8 cellular contexts compared by ENCODE assay signal in genomic region chr10:133356549-133356948, GRCh38. TPM values are rescaled to one million over a fixed set of nuclear protein-coding genes. Genes with fewer than 3 reads are reported as not detected.
DNase-seq lines count a peak whose midpoint lies in the region; ATAC-seq and TF ChIP-seq lines count a peak whose summit lies in the region.

No MANE protein-coding gene starts in this region.

- no peak overlapping the region for H2BK5ac ChIP-seq in mesenchymal stem cell (ENCODE audit: low read depth, low read length, poor library complexity, severe bottlenecking)

- H3K18ac ChIP-seq in mesenchymal stem cell (ENCODE audit: low read depth in 1 of 2, low read length in 2 of 2), result peak overlapping the region; percentile 37 to 95

- BruUV-seq in HCT116 (replicated peaks; lab: Mats Ljungman, UMichigan), result TSS peak; percentile 28

- DNase-seq in HCT116 (ENCODE audit: low read depth, low spot score) (no peak), breast epithelium (ENCODE audit: low spot score in 2 of 2) (no peak), mesenchymal stem cell (no peak), NCI-H2029 treated with DMSO at 0.1 percent for 48 hours (lab: John Stamatoyannopoulos, UW) (no peak), NCI-H146 treated with DMSO at 0.1 percent for 48 hours (lab: John Stamatoyannopoulos, UW; ENCODE audit: unreplicated experiment) (no peak), cerebellar cortex (ENCODE audit: low spot score) (no peak)

- CTCF ChIA-PET in HCT116 (lab: Charles Lee), result no interaction called here

- TF ChIP-seq POLR2A in HCT116 (IDR thresholded peaks at IDR 0.05; ENCODE audit: borderline replicate concordance, extremely low read depth, insufficient read depth, insufficient read length), result no peak
- no peak for TF ChIP-seq POLR2A in breast epithelium (IDR thresholded peaks at IDR 0.05)

- H3K4me2 ChIP-seq in HCT116 (ENCODE audit: low read length) (peak overlapping the region; percentile 77), mesenchymal stem cell (ENCODE audit: low read length, poor library complexity, severe bottlenecking) (peak overlapping the region; percentile 91)

- no peak overlapping the region for H2AK5ac ChIP-seq in mesenchymal stem cell (ENCODE audit: low read length, severe bottlenecking)

- TF ChIP-seq CTCF in 22Rv1 (IDR thresholded peaks at IDR 0.05), result no peak
- no peak for TF ChIP-seq CTCF in HCT116 (IDR thresholded peaks at IDR 0.05 in 2 of 3, conservative IDR thresholded peaks at IDR 0.05 in 1 of 3; ENCODE audit: borderline replicate concordance in 1 of 3, insufficient read depth in 1 of 3, low read depth in 2 of 3, low read length in 2 of 3)
- TF ChIP-seq CTCF in breast epithelium (IDR thresholded peaks at IDR 0.05), result no peak

- H3K4me3 ChIP-seq in HCT116 (replicated peaks in 1 of 2; ENCODE audit: low read depth in 1 of 2, low read length in 2 of 2) (peak overlapping the region; percentile 57 to 66), breast epithelium (peak overlapping the region; percentile 67 to 76 (median 72)), mesenchymal stem cell (ENCODE audit: insufficient read depth in 1 of 2, low read depth in 1 of 2, low read length in 2 of 2) (peak overlapping the region; percentile 68)

- no peak overlapping the region for H2BK15ac ChIP-seq in mesenchymal stem cell (ENCODE audit: low read depth, poor library complexity, severe bottlenecking)

- peak overlapping the region in 1 of 2 experiments; percentile 10 for H2BK12ac ChIP-seq in mesenchymal stem cell (ENCODE audit: low read length in 2 of 2)

- H3K4me1 ChIP-seq in HCT116 (ENCODE audit: control insufficient read depth in 1 of 2, insufficient read depth in 2 of 2, low read length in 2 of 2), result peaks cover 3 to 5% of the 10 kb centered on the region in 2 experiments; a peak in 2 of 4 replicates
- H3K4me1 ChIP-seq in breast epithelium, result peaks cover 0 to 4% of the 10 kb centered on the region in 2 donors
- peaks cover 21% of the 10 kb centered on the region for H3K4me1 ChIP-seq in mesenchymal stem cell (ENCODE audit: control insufficient read depth, insufficient read depth, low read depth, low read length)

- H3K36me3 ChIP-seq in HCT116 (ENCODE audit: control insufficient read depth in 1 of 2, insufficient read depth in 2 of 2, low read length in 2 of 2), result no peaks in the 10 kb centered on the region
- H3K36me3 ChIP-seq in breast epithelium, result no peaks in the 10 kb centered on the region
- peaks cover 1 to 28% of the 10 kb centered on the region in 2 experiments for H3K36me3 ChIP-seq in mesenchymal stem cell (ENCODE audit: control insufficient read depth in 1 of 2, insufficient read depth in 2 of 2, low read depth in 1 of 2, low read length in 2 of 2)

- no peak overlapping the region for H2BK120ac ChIP-seq in mesenchymal stem cell (ENCODE audit: low read depth, low read length)

- no peak overlapping the region for H4K91ac ChIP-seq in mesenchymal stem cell (ENCODE audit: low read length)

- H3K27me3 ChIP-seq in HCT116 (ENCODE audit: insufficient read depth, low read length) (no peaks in the 10 kb centered on the region), breast epithelium (no peaks in the 10 kb centered on the region), mesenchymal stem cell (ENCODE audit: control insufficient read depth in 1 of 2, insufficient read depth in 1 of 2, low read length in 2 of 2) (peaks cover 0 to 22% of the 10 kb centered on the region in 2 experiments)

- H3K9me2 ChIP-seq in HCT116 (ENCODE audit: insufficient read depth), result no peaks in the 10 kb centered on the region

- peak overlapping the region; percentile 68 for H3K9ac ChIP-seq in HCT116 (ENCODE audit: low read length)
- H3K9ac ChIP-seq in mesenchymal stem cell (ENCODE audit: low read length), result no peak overlapping the region

- 82% methylated on average over 10 of the region's 10 CpGs for WGBS in mesenchymal stem cell

- H3K79me2 ChIP-seq in HCT116 (ENCODE audit: insufficient read depth, low read length), result peaks cover 6% of the 10 kb centered on the region; the same call in 1 of the 2 replicates

- H3K23ac ChIP-seq in mesenchymal stem cell (ENCODE audit: low read length in 2 of 2), result no peak overlapping the region

- TF ChIP-seq RAD21 in HCT116 (IDR thresholded peaks at IDR 0.05; ENCODE audit: low read depth), result no peak

- H3K9me3 ChIP-seq in HCT116 (ENCODE audit: control insufficient read depth in 1 of 2, insufficient read depth in 1 of 2, low read depth in 1 of 2, low read length in 2 of 2) (no peaks in the 10 kb centered on the region), breast epithelium (no peaks in the 10 kb centered on the region), mesenchymal stem cell (ENCODE audit: control insufficient read depth, low read length) (no peaks in the 10 kb centered on the region)

- intact Hi-C loops in HCT116 (cut with micrococcal nuclease), result no loop called here
- intact Hi-C loops in breast epithelium (cut with DNase I; ENCODE audit: low total_unique reads), result loop anchor here (2.0 kb wide), 1 partner anchor 22 kb away; the partner anchor contains the start of gene PAOX

- H2AFZ ChIP-seq in HCT116 (ENCODE audit: low read depth, low read length, poor library complexity, severe bottlenecking) (no peak overlapping the region), mesenchymal stem cell (ENCODE audit: low read depth, low read length) (no peak overlapping the region)

- POLR2A ChIA-PET in HCT116 (lab: Charles Lee), result no interaction called here

- H3K79me1 ChIP-seq in mesenchymal stem cell (replicated peaks; ENCODE audit: low read length, poor library complexity, severe bottlenecking), result peaks cover 16% of the 10 kb centered on the region

- H4K20me1 ChIP-seq in HCT116 (ENCODE audit: insufficient read depth), result no peaks in the 10 kb centered on the region

- no peak for ATAC-seq in HCT116
- no peak for ATAC-seq in GM19455 (IDR thresholded peaks at IDR 0.05; ENCODE audit: unreplicated experiment)

- no peak overlapping the region for H3K4ac ChIP-seq in mesenchymal stem cell (ENCODE audit: low read depth in 1 of 2, low read length in 2 of 2)

- H3K14ac ChIP-seq in mesenchymal stem cell (ENCODE audit: low read length in 2 of 2), result no peak overlapping the region

- H3K27ac ChIP-seq in 22Rv1, result peak overlapping the region; percentile 97; the same call in 1 of the 2 replicates
- H3K27ac ChIP-seq in HCT116 (ENCODE audit: low read depth, low read length), result peak overlapping the region; percentile 71; the same call in 1 of the 2 replicates
- no peak overlapping the region for H3K27ac ChIP-seq in breast epithelium
- H3K27ac ChIP-seq in mesenchymal stem cell (ENCODE audit: low read length, poor library complexity, severe bottlenecking), result no peak overlapping the region

- H4K8ac ChIP-seq in mesenchymal stem cell (ENCODE audit: low read length), result no peak overlapping the region

- RAD21 ChIA-PET in HCT116 (lab: Charles Lee; ENCODE audit: low non-redundant PET in 1 of 2, low total read pairs in 2 of 2, uncharacterized antibody in 2 of 2, unreplicated experiment in 2 of 2), result no interaction called here

TF ChIP-seq in HCT116, 20 proteins besides CTCF, POLR2A, EP300 and RAD21:
- TF ChIP-seq SIN3A (IDR thresholded peaks at IDR 0.05; ENCODE audit: low read depth) (no peak), EZH2phosphoT487 (IDR thresholded peaks at IDR 0.05; ENCODE audit: borderline replicate concordance) (no peak), REST (IDR thresholded peaks at IDR 0.05; ENCODE audit: low read depth) (no peak), ZNF274 (IDR thresholded peaks at IDR 0.05; ENCODE audit: low read depth, low read length) (no peak), FOSL1 (IDR thresholded peaks at IDR 0.05; ENCODE audit: low read depth) (no peak)

RNA-seq across cellular contexts. Expression of gene FUOM, which starts 1.3 kb away (rescaled TPM):
- total RNA-seq in HCT116 (2021; ENCODE audit: unreplicated experiment) (21.5 TPM), breast epithelium (10 to 100 TPM; 13.8 to 31.5 (median 31.2) TPM)
- polyA plus RNA-seq in HCT116 (2012), result 12.3 and 13.8 TPM in 2 replicates
- 38.2 TPM for polyA plus RNA-seq in mesenchymal stem cell (2013, experiment 1 of 2)
- polyA plus RNA-seq in mesenchymal stem cell (2013, experiment 2 of 2), result 37.0 TPM

RNA-seq across cellular contexts. Expression of gene PRAP1, which starts 9.4 kb away (rescaled TPM):
- total RNA-seq in HCT116 (2021; ENCODE audit: unreplicated experiment) (not detected), breast epithelium (not detected)
- 0.12 and 0.19 TPM in 2 replicates for polyA plus RNA-seq in HCT116 (2012)
- polyA plus RNA-seq in mesenchymal stem cell (2013, experiment 1 of 2), result not detected
- polyA plus RNA-seq in mesenchymal stem cell (2013, experiment 2 of 2), result not detected

RNA-seq across cellular contexts. Expression of gene ECHS1, which starts 16.6 kb away (rescaled TPM):
- total RNA-seq in HCT116 (2021; ENCODE audit: unreplicated experiment) (58.0 TPM), breast epithelium (100 to 1,000 TPM in 1 of 3 donors, 10 to 100 TPM in 2; 71.8 to 165 (median 84.2) TPM)
- 36.7 and 51.3 TPM in 2 replicates for polyA plus RNA-seq in HCT116 (2012)
- polyA plus RNA-seq in mesenchymal stem cell (2013, experiment 1 of 2), result 78.5 TPM
- polyA plus RNA-seq in mesenchymal stem cell (2013, experiment 2 of 2), result 77.3 TPM

RNA-seq across cellular contexts. Expression of gene CALY, which starts 19.9 kb away (rescaled TPM):
- total RNA-seq in HCT116 (2021; ENCODE audit: unreplicated experiment), result 0.47 TPM
- 0.12 and 0.22 TPM in 2 replicates for polyA plus RNA-seq in HCT116 (2012)
- total RNA-seq in breast epithelium, result under 1 TPM in 1 of 3 donors, not detected in 2; 0.66 TPM
- 0.54 TPM for polyA plus RNA-seq in mesenchymal stem cell (2013, experiment 1 of 2)
- polyA plus RNA-seq in mesenchymal stem cell (2013, experiment 2 of 2), result 0.47 TPM

RNA-seq across cellular contexts. Expression of gene PAOX, which starts 22.5 kb away (rescaled TPM):
- 3.5 TPM for total RNA-seq in HCT116 (2021; ENCODE audit: unreplicated experiment)
- 3.0 and 3.1 TPM in 2 replicates for polyA plus RNA-seq in HCT116 (2012)
- 10 to 100 TPM in 1 of 3 donors, 1 to 10 TPM in 2; 7.5 to 10.5 (median 8.6) TPM for total RNA-seq in breast epithelium
- 4.3 TPM for polyA plus RNA-seq in mesenchymal stem cell (2013, experiment 1 of 2)
- 4.0 TPM for polyA plus RNA-seq in mesenchymal stem cell (2013, experiment 2 of 2)

Comparison
In these comparisons a context has a peak if more than half of its experiments do, and no peak if none do; other contexts are left out.
1. H3K27ac ChIP-seq: peak in 22Rv1 (single experiment) and HCT116 (single experiment); none in breast epithelium (0 of 2) and mesenchymal stem cell (single experiment).
2. Peak in every context shown above with its lines, with median percentiles within 50 percentile points of each other: H3K4me3 ChIP-seq.